29 cellular contexts compared by ENCODE assay signal in the genomic region with DNA sequence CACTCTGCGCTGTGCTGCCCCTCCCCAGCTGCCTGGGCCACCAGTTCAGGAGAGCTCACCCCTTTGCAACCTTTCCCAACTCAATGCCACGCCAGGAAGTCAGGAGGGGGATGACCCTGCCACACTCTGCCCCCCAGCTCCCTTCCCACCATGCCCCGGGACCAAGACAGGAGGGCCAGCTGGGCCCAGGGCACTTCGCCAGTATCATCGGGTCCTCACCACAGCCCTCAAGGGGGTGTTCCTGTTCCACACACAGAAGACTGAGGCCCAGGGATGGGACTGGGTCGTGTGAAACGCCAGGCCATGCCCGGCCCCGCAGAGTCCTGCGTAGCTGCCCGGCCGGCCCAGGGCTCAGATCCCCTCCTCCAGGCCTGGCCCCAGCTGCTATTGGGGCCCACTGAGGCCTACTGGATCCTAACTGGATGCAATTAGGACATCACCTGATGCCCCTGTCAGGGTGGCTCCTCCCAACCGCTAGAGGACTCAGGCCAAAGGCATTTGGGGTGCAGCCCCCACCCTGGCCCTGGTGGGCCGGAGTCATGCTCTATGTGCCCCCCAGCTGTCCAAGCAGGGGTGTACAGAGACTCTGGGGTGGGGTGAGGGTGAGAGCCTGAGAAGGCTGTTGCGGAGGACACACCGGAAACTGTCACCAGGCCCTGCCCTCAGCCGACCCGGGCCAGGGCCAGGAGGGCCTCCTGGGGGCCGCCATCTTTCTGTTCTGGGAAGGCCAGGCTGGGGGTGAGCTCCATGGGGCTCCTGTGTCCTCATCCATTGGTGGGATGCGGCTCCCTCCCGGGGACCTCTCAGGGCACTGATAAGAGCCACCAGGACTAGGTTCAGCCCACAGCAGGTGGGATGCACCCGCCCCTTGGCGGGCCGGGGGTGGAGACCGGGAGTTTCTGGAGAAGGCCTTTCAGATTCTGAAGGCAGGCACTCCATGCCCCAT. TPM values are rescaled to one million over a fixed set of nuclear protein-coding genes. Genes with fewer than 3 reads are reported as not detected.
DNase-seq lines count a peak whose midpoint lies in the region; ATAC-seq and TF ChIP-seq lines count a peak whose summit lies in the region.
"Had no signal": no experiment of that assay in that cellular context is flagged by ENCODE, and none has a peak within 500 bp of the region (broad histone marks: within the 10 kb centered on the region; RNA-seq: fewer than 3 reads in every experiment).

No MANE protein-coding gene starts in this region.

- peak overlapping the region; percentile 41 for H3K4me3 ChIP-seq in BLaER1
- H3K4me3 ChIP-seq in hepatocyte, result no peak overlapping the region
- H3K4me3 ChIP-seq in suprapubic skin, result no peak overlapping the region
- no peak overlapping the region for H3K4me3 ChIP-seq in ascending aorta
- H3K4me3 ChIP-seq: GM23248, neural progenitor cell, transverse colon had no signal

- no peak overlapping the region for H2BK20ac ChIP-seq in H9 (ENCODE audit: low read depth, low read length, poor library complexity, severe bottlenecking)

- intact Hi-C loops in ascending aorta (cut with DNase I), result no loop called here

- TF ChIP-seq CTCF in H9 (conservative IDR thresholded peaks at IDR 0.05) (no peak), hepatocyte (IDR thresholded peaks at IDR 0.05; ENCODE audit: poor library complexity) (no peak), suprapubic skin (IDR thresholded peaks at IDR 0.05) (no peak), ascending aorta (IDR thresholded peaks at IDR 0.05) (no peak)

- H2BK12ac ChIP-seq in H9 (ENCODE audit: insufficient read length, low read depth, low read length), result no peak overlapping the region

- H2BK15ac ChIP-seq in H9 (ENCODE audit: low read depth, low read length), result no peak overlapping the region

- H3K79me2 ChIP-seq in H9 (ENCODE audit: insufficient read depth, low read length), result no peaks in the 10 kb centered on the region
- no peaks in the 10 kb centered on the region for H3K79me2 ChIP-seq in hepatocyte

- no peaks in the 10 kb centered on the region for H3K9me3 Mint-ChIP-seq in H9
- H3K9me3 Mint-ChIP-seq: activated naive CD4-positive, alpha-beta T cell treated with anti-CD3 and anti-CD28 coated beads, Interleukin-2, amount 50 U/mL, for 24 hours; activated T-helper 17 cell treated with anti-CD3 and anti-CD28 coated beads, Interleukin-2, amount 50 U/mL, for 72 hours; IgD-negative memory B cell; neural progenitor cell; T-helper 2 cell treated with Interferon-gamma antibody and Interleukin-4, amounts not matched to agents 5 μg/mL and 100 μg/mL, for 36 hours had no signal

- no peak overlapping the region for H4K5ac ChIP-seq in H9 (ENCODE audit: insufficient read length, low read depth, low read length)

- no peaks in the 10 kb centered on the region for H3K9me2 ChIP-seq in hepatocyte (replicated peaks; ENCODE audit: insufficient read depth)

- H3K27me3 ChIP-seq in BLaER1 (no peaks in the 10 kb centered on the region; the same call in 1 of the 2 replicates), H9 (ENCODE audit: insufficient read depth, low read length) (no peaks in the 10 kb centered on the region), hepatocyte (no peaks in the 10 kb centered on the region), suprapubic skin (no peaks in the 10 kb centered on the region), ascending aorta (peaks cover 3% of the 10 kb centered on the region)
- H3K27me3 ChIP-seq: transverse colon had no signal

- no peaks in the 10 kb centered on the region for H4K20me1 ChIP-seq in BLaER1
- H4K20me1 ChIP-seq in H9 (ENCODE audit: control insufficient read depth, insufficient read depth, insufficient read length), result no peaks in the 10 kb centered on the region
- no peaks in the 10 kb centered on the region for H4K20me1 ChIP-seq in hepatocyte (ENCODE audit: insufficient read depth, poor library complexity, severe bottlenecking)

- no peak overlapping the region for H3K56ac ChIP-seq in H9 (ENCODE audit: insufficient read length, low read depth, low read length)

- H3K4ac ChIP-seq in H9 (ENCODE audit: low read depth, low read length), result no peak overlapping the region

- no peak overlapping the region for H4K8ac ChIP-seq in H9 (replicated peaks; ENCODE audit: insufficient read length, low read depth, low read length)

- H3K9ac ChIP-seq in BLaER1, result peak overlapping the region; percentile 84
- H3K9ac ChIP-seq in H9 (ENCODE audit: extremely low read depth, insufficient read length, low read length), result no peak overlapping the region
- H3K9ac ChIP-seq: GM23248, neural progenitor cell had no signal

- H3K4me1 Mint-ChIP-seq in H9 (peaks cover 9 to 13% of the 10 kb centered on the region in 2 experiments), T-helper 17 cell (no peaks in the 10 kb centered on the region)
- H3K4me1 Mint-ChIP-seq: activated naive CD4-positive, alpha-beta T cell treated with anti-CD3 and anti-CD28 coated beads, Interleukin-2, amount 50 U/mL, for 24 hours; activated T-helper 17 cell treated with anti-CD3 and anti-CD28 coated beads, Interleukin-2, amount 50 U/mL, for 72 hours had no signal

- H3K9me3 ChIP-seq in BLaER1, result no peaks in the 10 kb centered on the region
- no peaks in the 10 kb centered on the region for H3K9me3 ChIP-seq in H9 (ENCODE audit: control insufficient read depth, low read depth, low read length)
- H3K9me3 ChIP-seq in T-helper 17 cell (ENCODE audit: control insufficient read depth, low read length, poor library complexity, severe bottlenecking), result no peaks in the 10 kb centered on the region
- H3K9me3 ChIP-seq in hepatocyte (ENCODE audit: low read depth), result no peaks in the 10 kb centered on the region
- H3K9me3 ChIP-seq in suprapubic skin, result no peaks in the 10 kb centered on the region
- no peaks in the 10 kb centered on the region for H3K9me3 ChIP-seq in ascending aorta
- H3K9me3 ChIP-seq: transverse colon had no signal

- H4K91ac ChIP-seq in H9 (ENCODE audit: insufficient read length, low read depth, low read length), result no peak overlapping the region

- H2AFZ ChIP-seq in H9 (ENCODE audit: low read length) (no peak overlapping the region), hepatocyte (no peak overlapping the region)
- H2AFZ ChIP-seq: GM23248, neural progenitor cell had no signal

- H3T11ph ChIP-seq in H9 (ENCODE audit: low read length), result no peak overlapping the region

- H3K27ac Mint-ChIP-seq in H9 (no peak overlapping the region), T-helper 17 cell (peak overlapping the region; percentile 6)
- H3K27ac Mint-ChIP-seq: activated naive CD4-positive, alpha-beta T cell treated with anti-CD3 and anti-CD28 coated beads, Interleukin-2, amount 50 U/mL, for 24 hours; activated T-helper 17 cell treated with anti-CD3 and anti-CD28 coated beads, Interleukin-2, amount 50 U/mL, for 72 hours; B cell; IgD-negative memory B cell; neural progenitor cell; T-helper 2 cell treated with Interferon-gamma antibody and Interleukin-4, amounts not matched to agents 5 μg/mL and 100 μg/mL, for 36 hours had no signal

- no CpG with 5 or more reads among the region's 25 CpGs for WGBS in H9 (ENCODE audit: extremely low coverage, insufficient read length, low lambda C conversion rate)
- WGBS in hepatocyte (ENCODE audit: low lambda C conversion rate, missing lambda C conversion rate), result 84% methylated on average over 24 of the region's 25 CpGs
- 93% methylated on average over 3 of the region's 25 CpGs for WGBS in suprapubic skin

- H3K4me2 ChIP-seq in BLaER1 (peak overlapping the region; percentile 95), H9 (ENCODE audit: insufficient read depth, insufficient read length, low read length) (no peak overlapping the region), hepatocyte (no peak overlapping the region)
- H3K4me2 ChIP-seq: neural progenitor cell had no signal

- H2BK5ac ChIP-seq in H9 (ENCODE audit: insufficient read length, low read length), result no peak overlapping the region

- no peak for TF ChIP-seq POLR2A in suprapubic skin (IDR thresholded peaks at IDR 0.05)

- H3K79me1 ChIP-seq in H9 (ENCODE audit: insufficient read depth, low read depth, low read length, poor library complexity, severe bottlenecking), result no peaks in the 10 kb centered on the region

- no peaks in the 10 kb centered on the region for H3K36me3 ChIP-seq in BLaER1
- no peaks in the 10 kb centered on the region for H3K36me3 ChIP-seq in hepatocyte (replicated peaks; ENCODE audit: insufficient read depth, low read depth)
- no peaks in the 10 kb centered on the region for H3K36me3 ChIP-seq in suprapubic skin
- no peaks in the 10 kb centered on the region for H3K36me3 ChIP-seq in ascending aorta
- H3K36me3 ChIP-seq: neural progenitor cell, transverse colon had no signal

- DNase-seq in H9 (no peak), T-helper 17 cell (no peak), hepatocyte (ENCODE audit: low spot score) (peak; percentile 9), suprapubic skin (ENCODE audit: low spot score in 2 of 2) (no peak), EL (no peak), ascending aorta (ENCODE audit: low spot score in 2 of 2) (no peak)
- DNase-seq: ACHN; activated CD4-positive, alpha-beta T cell treated with anti-CD3 and anti-CD28 coated beads for 4 hours; cortex of kidney; effector memory CD4-positive, alpha-beta T cell; GM23248; NCI-H1048; NCI-H2029; NCI-H2227 treated with DMSO at 0.1 percent for 48 hours; PC-3; stimulated activated CD4-positive, alpha-beta T cell treated with anti-CD3 and anti-CD28 coated beads, Interleukin-4, amount 100 ng/mL, for 1 hour; transverse colon had no signal

- H3K23me2 ChIP-seq in H9 (ENCODE audit: insufficient read length, low read depth, low read length, poor library complexity, severe bottlenecking), result no peaks in the 10 kb centered on the region

- ATAC-seq in T-helper 17 cell, result no peak
- no peak for ATAC-seq in GM18909 (IDR thresholded peaks at IDR 0.05; ENCODE audit: poor library complexity, unreplicated experiment)
- ATAC-seq: activated T-helper 17 cell treated with anti-CD3 and anti-CD28 coated beads, Interleukin-2, amount 50 U/mL, for 72 hours; left lobe of liver; PC-3; sciatic nerve had no signal

- peaks cover under 1% of the 10 kb centered on the region for H3K27me3 Mint-ChIP-seq in H9 (ENCODE audit: low read depth)
- H3K27me3 Mint-ChIP-seq in T-helper 17 cell, result no peaks in the 10 kb centered on the region

- no peak overlapping the region for H2AK5ac ChIP-seq in H9 (ENCODE audit: insufficient read length, low read length)

- H3K4me3 Mint-ChIP-seq in H9 (no peak overlapping the region), T-helper 17 cell (no peak overlapping the region)
- H3K4me3 Mint-ChIP-seq: activated naive CD4-positive, alpha-beta T cell treated with anti-CD3 and anti-CD28 coated beads, Interleukin-2, amount 50 U/mL, for 24 hours; activated T-helper 17 cell treated with anti-CD3 and anti-CD28 coated beads, Interleukin-2, amount 50 U/mL, for 72 hours; B cell; neural progenitor cell; T-helper 2 cell treated with Interferon-gamma antibody and Interleukin-4, amounts not matched to agents 5 μg/mL and 100 μg/mL, for 36 hours had no signal

- no peak overlapping the region; the same call in 1 of the 2 replicates for H3K14ac ChIP-seq in H9 (ENCODE audit: insufficient read depth, low read length)

- no peaks in the 10 kb centered on the region for H3K36me3 Mint-ChIP-seq in H9 (ENCODE audit: insufficient read depth in 1 of 3, low read depth in 3 of 3)
- H3K36me3 Mint-ChIP-seq in T-helper 17 cell (ENCODE audit: low read depth), result peaks cover 2% of the 10 kb centered on the region
- H3K36me3 Mint-ChIP-seq: activated naive CD4-positive, alpha-beta T cell treated with anti-CD3 and anti-CD28 coated beads, Interleukin-2, amount 50 U/mL, for 24 hours; IgD-negative memory B cell; neural progenitor cell had no signal

- no peak overlapping the region for H2BK120ac ChIP-seq in H9 (ENCODE audit: low read depth, low read length, poor library complexity, severe bottlenecking)

- TF ChIP-seq EP300 in suprapubic skin (IDR thresholded peaks at IDR 0.05), result no peak

- peak overlapping the region; percentile 97 for H3K27ac ChIP-seq in BLaER1
- no peak overlapping the region for H3K27ac ChIP-seq in H9 (ENCODE audit: insufficient read length, low read depth, low read length)
- H3K27ac ChIP-seq in hepatocyte, result no peak overlapping the region
- H3K27ac ChIP-seq in suprapubic skin, result no peak overlapping the region
- H3K27ac ChIP-seq in ascending aorta, result no peak overlapping the region
- H3K27ac ChIP-seq: epithelial cell of prostate, GM23248, neural progenitor cell, transverse colon, VCaP had no signal

- no peak overlapping the region for H3K23ac ChIP-seq in H9 (ENCODE audit: insufficient read length, low read depth, low read length)

- H3K4me1 ChIP-seq in BLaER1 (peaks cover 91% of the 10 kb centered on the region), H9 (ENCODE audit: insufficient read depth, low read length) (no peaks in the 10 kb centered on the region), hepatocyte (ENCODE audit: insufficient read depth) (peaks cover 27% of the 10 kb centered on the region), suprapubic skin (peaks cover 8% of the 10 kb centered on the region), ascending aorta (no peaks in the 10 kb centered on the region)

- H3K18ac ChIP-seq in H9 (ENCODE audit: insufficient read length, low read depth, low read length), result peak overlapping the region; percentile 46

RNA-seq across cellular contexts. Expression of gene ANKRD9, which starts 29.3 kb away (rescaled TPM):
- total RNA-seq in H9 (2021), result 29.0 and 29.8 TPM in 2 replicates
- total RNA-seq in T-helper 17 cell, result 10 to 100 TPM in 1 of 2 donors, 1 to 10 TPM in 1; 3.3 to 17.6 TPM
- 43.8 and 46.5 TPM in 2 replicates for total RNA-seq in hepatocyte
- polyA plus RNA-seq in hepatocyte, result 88.1 and 90.7 TPM in 2 replicates
- total RNA-seq in suprapubic skin, result 10 to 100 TPM; 48.4 to 60.1 (median 54.4) TPM
- 118 TPM for total RNA-seq in ascending aorta

RNA-seq across cellular contexts. Expression of gene RCOR1, which starts 53.6 kb away (rescaled TPM):
- total RNA-seq in H9 (2021), result 34.1 and 34.5 TPM in 2 replicates
- total RNA-seq in T-helper 17 cell, result 10 to 100 TPM; 17.9 to 33.5 TPM
- total RNA-seq in hepatocyte, result 27.0 and 30.2 TPM in 2 replicates
- polyA plus RNA-seq in hepatocyte, result 9.9 and 12.2 TPM in 2 replicates
- 10 to 100 TPM; 20.6 to 27.7 (median 24.8) TPM for total RNA-seq in suprapubic skin
- 4.7 TPM for total RNA-seq in ascending aorta
